In genomic region chr11:947744-948143, GRCh38 we compare ENCODE assay signal across 1 cellular context.
TF ChIP-seq lines count a peak whose summit lies in the region.

No MANE protein-coding gene starts in this region.

TF ChIP-seq in HepG2, 621 proteins besides CTCF, POLR2A, EP300 and RAD21 (continues in another document):
- TF ChIP-seq, protein P1, sequence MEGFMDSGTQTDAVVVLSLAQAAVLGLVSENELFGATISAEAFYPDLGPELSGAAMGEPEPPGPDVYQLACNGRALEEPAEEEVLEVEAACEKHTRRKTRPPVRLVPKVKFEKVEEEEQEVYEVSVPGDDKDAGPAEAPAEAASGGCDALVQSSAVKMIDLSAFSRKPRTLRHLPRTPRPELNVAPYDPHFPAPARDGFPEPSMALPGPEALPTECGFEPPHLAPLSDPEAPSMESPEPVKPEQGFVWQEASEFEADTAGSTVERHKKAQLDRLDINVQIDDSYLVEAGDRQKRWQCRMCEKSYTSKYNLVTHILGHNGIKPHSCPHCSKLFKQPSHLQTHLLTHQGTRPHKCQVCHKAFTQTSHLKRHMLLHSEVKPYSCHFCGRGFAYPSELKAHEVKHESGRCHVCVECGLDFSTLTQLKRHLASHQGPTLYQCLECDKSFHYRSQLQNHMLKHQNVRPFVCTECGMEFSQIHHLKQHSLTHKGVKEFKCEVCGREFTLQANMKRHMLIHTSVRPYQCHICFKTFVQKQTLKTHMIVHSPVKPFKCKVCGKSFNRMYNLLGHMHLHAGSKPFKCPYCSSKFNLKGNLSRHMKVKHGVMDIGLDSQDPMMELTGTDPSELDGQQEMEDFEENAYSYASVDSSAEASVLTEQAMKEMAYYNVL (CRISPR knock-in tag; IDR thresholded peaks at IDR 0.05; ENCODE audit: borderline replicate concordance) = no peak
- no peak for TF ChIP-seq MED13 (CRISPR knock-in tag; IDR thresholded peaks at IDR 0.05)
- no peak for TF ChIP-seq ZKSCAN5 (CRISPR knock-in tag; IDR thresholded peaks at IDR 0.05)
- TF ChIP-seq MLLT10 (CRISPR knock-in tag; IDR thresholded peaks at IDR 0.05) = no peak
- TF ChIP-seq ZBTB33 (CRISPR knock-in tag; IDR thresholded peaks at IDR 0.05) = peak; percentile 3; the same call in 1 of the 2 replicates
- no peak for TF ChIP-seq ATM (IDR thresholded peaks at IDR 0.05; ENCODE audit: borderline replicate concordance)
- no peak for TF ChIP-seq CEBPG (CRISPR knock-in tag; IDR thresholded peaks at IDR 0.05)
- TF ChIP-seq ZNF652 (CRISPR knock-in tag; IDR thresholded peaks at IDR 0.05; ENCODE audit: borderline replicate concordance, low read depth) = no peak
- TF ChIP-seq ZNF136 (CRISPR knock-in tag; IDR thresholded peaks at IDR 0.05; ENCODE audit: low read depth) = no peak
- TF ChIP-seq SKIL (CRISPR knock-in tag; IDR thresholded peaks at IDR 0.05; ENCODE audit: borderline replicate concordance) = no peak
- TF ChIP-seq HNF1A (IDR thresholded peaks at IDR 0.05; ENCODE audit: low read depth) = peak; percentile 34; the same call in 1 of the 2 replicates
- no peak for TF ChIP-seq HNF1A (CRISPR knock-in tag; IDR thresholded peaks at IDR 0.05; ENCODE audit: borderline replicate concordance)
- TF ChIP-seq HMGA1 (CRISPR knock-in tag; conservative IDR thresholded peaks at IDR 0.05) = no peak
- 0 out of 2 replicates have a peak, but pooled peaks have one; percentile 21 for TF ChIP-seq HNF4A (CRISPR knock-in tag; IDR thresholded peaks at IDR 0.05)
- TF ChIP-seq FOXO1 (CRISPR knock-in tag; IDR thresholded peaks at IDR 0.05) = no peak
- no peak for TF ChIP-seq NFRKB (IDR thresholded peaks at IDR 0.05)
- TF ChIP-seq ATAD3A (CRISPR knock-in tag; IDR thresholded peaks at IDR 0.05) = no peak
- TF ChIP-seq SIN3B (IDR thresholded peaks at IDR 0.05; ENCODE audit: low read length) = no peak
- no peak for TF ChIP-seq KDM5B (CRISPR knock-in tag; IDR thresholded peaks at IDR 0.05; ENCODE audit: borderline replicate concordance)
- no peak for TF ChIP-seq FOSL2 (CRISPR knock-in tag; IDR thresholded peaks at IDR 0.05)
- no peak for TF ChIP-seq KDM3A (CRISPR knock-in tag; IDR thresholded peaks at IDR 0.05; ENCODE audit: low read depth)
- TF ChIP-seq, protein P2, sequence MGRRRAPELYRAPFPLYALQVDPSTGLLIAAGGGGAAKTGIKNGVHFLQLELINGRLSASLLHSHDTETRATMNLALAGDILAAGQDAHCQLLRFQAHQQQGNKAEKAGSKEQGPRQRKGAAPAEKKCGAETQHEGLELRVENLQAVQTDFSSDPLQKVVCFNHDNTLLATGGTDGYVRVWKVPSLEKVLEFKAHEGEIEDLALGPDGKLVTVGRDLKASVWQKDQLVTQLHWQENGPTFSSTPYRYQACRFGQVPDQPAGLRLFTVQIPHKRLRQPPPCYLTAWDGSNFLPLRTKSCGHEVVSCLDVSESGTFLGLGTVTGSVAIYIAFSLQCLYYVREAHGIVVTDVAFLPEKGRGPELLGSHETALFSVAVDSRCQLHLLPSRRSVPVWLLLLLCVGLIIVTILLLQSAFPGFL (CRISPR knock-in tag; IDR thresholded peaks at IDR 0.05) = no peak
- TF ChIP-seq, protein P3, sequence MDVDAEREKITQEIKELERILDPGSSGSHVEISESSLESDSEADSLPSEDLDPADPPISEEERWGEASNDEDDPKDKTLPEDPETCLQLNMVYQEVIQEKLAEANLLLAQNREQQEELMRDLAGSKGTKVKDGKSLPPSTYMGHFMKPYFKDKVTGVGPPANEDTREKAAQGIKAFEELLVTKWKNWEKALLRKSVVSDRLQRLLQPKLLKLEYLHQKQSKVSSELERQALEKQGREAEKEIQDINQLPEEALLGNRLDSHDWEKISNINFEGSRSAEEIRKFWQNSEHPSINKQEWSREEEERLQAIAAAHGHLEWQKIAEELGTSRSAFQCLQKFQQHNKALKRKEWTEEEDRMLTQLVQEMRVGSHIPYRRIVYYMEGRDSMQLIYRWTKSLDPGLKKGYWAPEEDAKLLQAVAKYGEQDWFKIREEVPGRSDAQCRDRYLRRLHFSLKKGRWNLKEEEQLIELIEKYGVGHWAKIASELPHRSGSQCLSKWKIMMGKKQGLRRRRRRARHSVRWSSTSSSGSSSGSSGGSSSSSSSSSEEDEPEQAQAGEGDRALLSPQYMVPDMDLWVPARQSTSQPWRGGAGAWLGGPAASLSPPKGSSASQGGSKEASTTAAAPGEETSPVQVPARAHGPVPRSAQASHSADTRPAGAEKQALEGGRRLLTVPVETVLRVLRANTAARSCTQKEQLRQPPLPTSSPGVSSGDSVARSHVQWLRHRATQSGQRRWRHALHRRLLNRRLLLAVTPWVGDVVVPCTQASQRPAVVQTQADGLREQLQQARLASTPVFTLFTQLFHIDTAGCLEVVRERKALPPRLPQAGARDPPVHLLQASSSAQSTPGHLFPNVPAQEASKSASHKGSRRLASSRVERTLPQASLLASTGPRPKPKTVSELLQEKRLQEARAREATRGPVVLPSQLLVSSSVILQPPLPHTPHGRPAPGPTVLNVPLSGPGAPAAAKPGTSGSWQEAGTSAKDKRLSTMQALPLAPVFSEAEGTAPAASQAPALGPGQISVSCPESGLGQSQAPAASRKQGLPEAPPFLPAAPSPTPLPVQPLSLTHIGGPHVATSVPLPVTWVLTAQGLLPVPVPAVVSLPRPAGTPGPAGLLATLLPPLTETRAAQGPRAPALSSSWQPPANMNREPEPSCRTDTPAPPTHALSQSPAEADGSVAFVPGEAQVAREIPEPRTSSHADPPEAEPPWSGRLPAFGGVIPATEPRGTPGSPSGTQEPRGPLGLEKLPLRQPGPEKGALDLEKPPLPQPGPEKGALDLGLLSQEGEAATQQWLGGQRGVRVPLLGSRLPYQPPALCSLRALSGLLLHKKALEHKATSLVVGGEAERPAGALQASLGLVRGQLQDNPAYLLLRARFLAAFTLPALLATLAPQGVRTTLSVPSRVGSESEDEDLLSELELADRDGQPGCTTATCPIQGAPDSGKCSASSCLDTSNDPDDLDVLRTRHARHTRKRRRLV (CRISPR knock-in tag; IDR thresholded peaks at IDR 0.05) = no peak
- no peak for TF ChIP-seq NKX3-1 (CRISPR knock-in tag; IDR thresholded peaks at IDR 0.05)
- TF ChIP-seq ZNF468 (CRISPR knock-in tag; IDR thresholded peaks at IDR 0.05) = no peak
- no peak for TF ChIP-seq SOX13 (IDR thresholded peaks at IDR 0.05)
- TF ChIP-seq SOX13 (CRISPR knock-in tag; conservative IDR thresholded peaks at IDR 0.05 in 1 of 2, IDR thresholded peaks at IDR 0.05 in 1 of 2) = peak in 1 of 2 experiments; percentile 73; a peak in 2 of 4 replicates
- TF ChIP-seq ZNF30 (CRISPR knock-in tag; IDR thresholded peaks at IDR 0.05) = no peak
- TF ChIP-seq, protein P4, sequence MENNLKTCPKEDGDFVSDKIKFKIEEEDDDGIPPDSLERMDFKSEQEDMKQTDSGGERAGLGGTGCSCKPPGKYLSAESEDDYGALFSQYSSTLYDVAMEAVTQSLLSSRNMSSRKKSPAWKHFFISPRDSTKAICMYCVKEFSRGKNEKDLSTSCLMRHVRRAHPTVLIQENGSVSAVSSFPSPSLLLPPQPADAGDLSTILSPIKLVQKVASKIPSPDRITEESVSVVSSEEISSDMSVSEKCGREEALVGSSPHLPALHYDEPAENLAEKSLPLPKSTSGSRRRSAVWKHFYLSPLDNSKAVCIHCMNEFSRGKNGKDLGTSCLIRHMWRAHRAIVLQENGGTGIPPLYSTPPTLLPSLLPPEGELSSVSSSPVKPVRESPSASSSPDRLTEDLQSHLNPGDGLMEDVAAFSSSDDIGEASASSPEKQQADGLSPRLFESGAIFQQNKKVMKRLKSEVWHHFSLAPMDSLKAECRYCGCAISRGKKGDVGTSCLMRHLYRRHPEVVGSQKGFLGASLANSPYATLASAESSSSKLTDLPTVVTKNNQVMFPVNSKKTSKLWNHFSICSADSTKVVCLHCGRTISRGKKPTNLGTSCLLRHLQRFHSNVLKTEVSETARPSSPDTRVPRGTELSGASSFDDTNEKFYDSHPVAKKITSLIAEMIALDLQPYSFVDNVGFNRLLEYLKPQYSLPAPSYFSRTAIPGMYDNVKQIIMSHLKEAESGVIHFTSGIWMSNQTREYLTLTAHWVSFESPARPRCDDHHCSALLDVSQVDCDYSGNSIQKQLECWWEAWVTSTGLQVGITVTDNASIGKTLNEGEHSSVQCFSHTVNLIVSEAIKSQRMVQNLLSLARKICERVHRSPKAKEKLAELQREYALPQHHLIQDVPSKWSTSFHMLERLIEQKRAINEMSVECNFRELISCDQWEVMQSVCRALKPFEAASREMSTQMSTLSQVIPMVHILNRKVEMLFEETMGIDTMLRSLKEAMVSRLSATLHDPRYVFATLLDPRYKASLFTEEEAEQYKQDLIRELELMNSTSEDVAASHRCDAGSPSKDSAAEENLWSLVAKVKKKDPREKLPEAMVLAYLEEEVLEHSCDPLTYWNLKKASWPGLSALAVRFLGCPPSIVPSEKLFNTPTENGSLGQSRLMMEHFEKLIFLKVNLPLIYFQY (CRISPR knock-in tag; IDR thresholded peaks at IDR 0.05; ENCODE audit: borderline replicate concordance) = no peak
- TF ChIP-seq, protein P5, sequence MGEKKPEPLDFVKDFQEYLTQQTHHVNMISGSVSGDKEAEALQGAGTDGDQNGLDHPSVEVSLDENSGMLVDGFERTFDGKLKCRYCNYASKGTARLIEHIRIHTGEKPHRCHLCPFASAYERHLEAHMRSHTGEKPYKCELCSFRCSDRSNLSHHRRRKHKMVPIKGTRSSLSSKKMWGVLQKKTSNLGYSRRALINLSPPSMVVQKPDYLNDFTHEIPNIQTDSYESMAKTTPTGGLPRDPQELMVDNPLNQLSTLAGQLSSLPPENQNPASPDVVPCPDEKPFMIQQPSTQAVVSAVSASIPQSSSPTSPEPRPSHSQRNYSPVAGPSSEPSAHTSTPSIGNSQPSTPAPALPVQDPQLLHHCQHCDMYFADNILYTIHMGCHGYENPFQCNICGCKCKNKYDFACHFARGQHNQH (CRISPR knock-in tag; IDR thresholded peaks at IDR 0.05) = no peak
- no peak for TF ChIP-seq GZF1 (CRISPR knock-in tag; IDR thresholded peaks at IDR 0.05)
- peak; percentile 75; the same call in 1 of the 2 replicates for TF ChIP-seq ZNF362 (CRISPR knock-in tag; IDR thresholded peaks at IDR 0.05; ENCODE audit: borderline replicate concordance)
- no peak for TF ChIP-seq FOXK1 (CRISPR knock-in tag; IDR thresholded peaks at IDR 0.05; ENCODE audit: borderline replicate concordance, low read depth)
- peak; percentile 61; the same call in 1 of the 2 replicates for TF ChIP-seq SOX5 (CRISPR knock-in tag; IDR thresholded peaks at IDR 0.05; ENCODE audit: borderline replicate concordance)
